Comparison of ENCODE assay signal across 10 cellular contexts in genomic region chr1:27298632-27299384, GRCh38. TPM values are rescaled to one million over a fixed set of nuclear protein-coding genes. Genes with fewer than 3 reads are reported as not detected.
A peak's percentile ranks its signal among the peaks of the same experiment; 100 is the strongest.
DNase-seq lines count a peak whose midpoint lies in the region; ATAC-seq, FAIRE-seq and TF ChIP-seq lines count a peak whose summit lies in the region.
"Had no signal": no experiment of that assay in that cellular context is flagged by ENCODE, and none has a peak within 500 bp of the region (broad histone marks: within the 10 kb centered on the region; RNA-seq: fewer than 3 reads in every experiment).

No MANE protein-coding gene starts in this region.

- H3K36me3 ChIP-seq in GM23338 (ENCODE audit: insufficient read depth) (no peaks in the 10 kb centered on the region), ascending aorta (peaks cover 54 to 66% of the 10 kb centered on the region in 2 donors), keratinocyte (ENCODE audit: control insufficient read depth in 2 of 2, extremely low read depth in 1 of 2, insufficient read depth in 2 of 2, low read length in 2 of 2) (peaks cover 6 to 13% of the 10 kb centered on the region in 2 experiments), MM.1S (replicated peaks; ENCODE audit: insufficient read depth, low read length) (no peaks in the 10 kb centered on the region)

- TF ChIP-seq CTCF in GM23338 (conservative IDR thresholded peaks at IDR 0.05; ENCODE audit: low read depth in 2 of 2) (no peak), ascending aorta (IDR thresholded peaks at IDR 0.05) (no peak), keratinocyte (optimal IDR thresholded peaks at IDR 0.05 in 1 of 3, IDR thresholded peaks at IDR 0.05 in 1 of 3, conservative IDR thresholded peaks at IDR 0.05 in 1 of 3; ENCODE audit: extremely low read depth in 1 of 3, insufficient read depth in 2 of 3, low read length in 3 of 3) (no peak), MM.1S (IDR thresholded peaks at IDR 0.05; ENCODE audit: low read length) (no peak)

- ATAC-seq in GM23338 (no peak), GM21529 (IDR thresholded peaks at IDR 0.05; ENCODE audit: unreplicated experiment) (no peak), HG03135 (IDR thresholded peaks at IDR 0.05; ENCODE audit: unreplicated experiment) (no peak)

- peak overlapping the region; percentile 40 for H3K9ac ChIP-seq in keratinocyte (ENCODE audit: control insufficient read depth, extremely low read depth, insufficient read depth, low read length)
- no peak overlapping the region for H3K9ac ChIP-seq in MM.1S (ENCODE audit: low read length)

- no peaks in the 10 kb centered on the region for H3K9me2 ChIP-seq in GM23338 (ENCODE audit: insufficient read depth)
- H3K9me2 ChIP-seq in MM.1S (replicated peaks; ENCODE audit: insufficient read depth, low read length), result no peaks in the 10 kb centered on the region

- H2AFZ ChIP-seq in GM23338, result no peak overlapping the region
- H2AFZ ChIP-seq in keratinocyte (ENCODE audit: control insufficient read depth, low read length), result peak overlapping the region; percentile 90
- no peak overlapping the region for H2AFZ ChIP-seq in MM.1S (ENCODE audit: low read length)

- intact Hi-C loops in ascending aorta (cut with DNase I), result loop anchor here (5.0 kb wide), 1 partner anchor 363 kb away; no protein-coding TSS in a partner anchor

- no peaks in the 10 kb centered on the region for H3K9me3 Mint-ChIP-seq in GM23338

- no peaks in the 10 kb centered on the region for H3K9me1 ChIP-seq in keratinocyte (ENCODE audit: control insufficient read depth, extremely low read depth, insufficient read depth, low read length)

- H3K4me1 Mint-ChIP-seq in GM23338, result peaks cover 32% of the 10 kb centered on the region

- no peak overlapping the region; the same call in 2 of the 3 replicates for H3K4me3 Mint-ChIP-seq in GM23338

- H3K27ac ChIP-seq in GM23338 (ENCODE audit: low read depth) (0 out of 2 replicates have a peak overlapping the region, but pooled peaks have one; percentile 55), ascending aorta (peak overlapping the region; percentile 67 to 71), keratinocyte (ENCODE audit: control insufficient read depth, insufficient read depth, low read length) (peak overlapping the region; percentile 78), skin epidermis (peak overlapping the region in 18 of 21 experiments; percentile 28 to 92 (median 73)), MM.1S (ENCODE audit: low read length) (no peak overlapping the region)

- peaks cover 4% of the 10 kb centered on the region for H3K27me3 Mint-ChIP-seq in GM23338 (ENCODE audit: insufficient read depth, low read depth, poor library complexity)

- H3K79me2 ChIP-seq in GM23338 (replicated peaks; ENCODE audit: insufficient read depth) (no peaks in the 10 kb centered on the region), keratinocyte (ENCODE audit: control insufficient read depth, insufficient read depth, low read length) (no peaks in the 10 kb centered on the region), MM.1S (ENCODE audit: low read length) (no peaks in the 10 kb centered on the region)

- H3K9me3 ChIP-seq in ascending aorta (no peaks in the 10 kb centered on the region), keratinocyte (ENCODE audit: control insufficient read depth, low read depth, low read length) (no peaks in the 10 kb centered on the region), MM.1S (replicated peaks; ENCODE audit: insufficient read depth, low read length) (no peaks in the 10 kb centered on the region)

- H3K4me1 ChIP-seq in GM23338 (ENCODE audit: insufficient read depth), result peaks cover 15% of the 10 kb centered on the region
- peaks cover 0 to 15% of the 10 kb centered on the region in 2 donors for H3K4me1 ChIP-seq in ascending aorta
- peaks cover 28% of the 10 kb centered on the region for H3K4me1 ChIP-seq in keratinocyte (ENCODE audit: control insufficient read depth, extremely low read depth, insufficient read depth, low read length)
- no peaks in the 10 kb centered on the region for H3K4me1 ChIP-seq in MM.1S (ENCODE audit: low read length)

- FAIRE-seq in keratinocyte (lab: Jason Lieb, UNC), result no peak

- H3K27me3 ChIP-seq in GM23338 (ENCODE audit: insufficient read depth) (no peaks in the 10 kb centered on the region), ascending aorta (no peaks in the 10 kb centered on the region), keratinocyte (ENCODE audit: control insufficient read depth, extremely low read depth, insufficient read depth, low read length) (no peaks in the 10 kb centered on the region), MM.1S (replicated peaks; ENCODE audit: insufficient read depth, low read length) (no peaks in the 10 kb centered on the region)

- H3K4me3 ChIP-seq in GM23338, result 0 out of 2 replicates have a peak overlapping the region, but pooled peaks have one; percentile 17
- H3K4me3 ChIP-seq in ascending aorta, result no peak overlapping the region
- peak overlapping the region in 1 of 3 experiments; percentile 42 for H3K4me3 ChIP-seq in keratinocyte (ENCODE audit: control insufficient read depth in 2 of 3, extremely low read depth in 1 of 3, insufficient read depth in 2 of 3, low read depth in 1 of 3, low read length in 3 of 3)
- no peak overlapping the region for H3K4me3 ChIP-seq in skin epidermis
- H3K4me3 ChIP-seq in MM.1S (ENCODE audit: low read length), result no peak overlapping the region

- dilution Hi-C loops in keratinocyte (cut with MboI; ENCODE audit: extremely low pct_ligation_motif_present, low sequenced_read_pairs), result loop anchor here (25.0 kb wide), 1 partner anchor 262 kb away; no protein-coding TSS in a partner anchor

- DNase-seq in GM23338 (ENCODE audit: low spot score) (no peak), ascending aorta (ENCODE audit: low spot score in 2 of 2) (peak in 1 of 2 donors; percentile 55), keratinocyte (ENCODE audit: low read depth, low spot score) (no peak), MM.1S (no peak), activated T-cell treated with anti-CD3 and anti-CD28 coated beads for 4 hours (no peak)
- DNase-seq: activated gamma-delta T cell treated with Interleukin-2 at 50 U/mL for 16 hours, COR-L47 had no signal

- no peak overlapping the region; the same call in 1 of the 2 replicates for H3K27ac Mint-ChIP-seq in GM23338

- H3K4me2 ChIP-seq in GM23338 (no peak overlapping the region), keratinocyte (ENCODE audit: control insufficient read depth, extremely low read depth, insufficient read depth, low read depth, low read length) (peak overlapping the region; percentile 87), MM.1S (ENCODE audit: low read depth, low read length) (no peak overlapping the region)

- H3K36me3 Mint-ChIP-seq in GM23338 (ENCODE audit: low read depth), result no peaks in the 10 kb centered on the region; the same call in 2 of the 3 replicates

- H3F3A ChIP-seq in GM23338 (replicated peaks; ENCODE audit: low read depth), result no peaks in the 10 kb centered on the region
- no peaks in the 10 kb centered on the region for H3F3A ChIP-seq in MM.1S (ENCODE audit: insufficient read depth, low read length)

- H4K20me1 ChIP-seq in GM23338 (replicated peaks; ENCODE audit: insufficient read depth) (no peaks in the 10 kb centered on the region), keratinocyte (ENCODE audit: control insufficient read depth, extremely low read depth, insufficient read depth, low read length) (no peaks in the 10 kb centered on the region), MM.1S (ENCODE audit: insufficient read depth, low read length) (no peaks in the 10 kb centered on the region)

RNA-seq across cellular contexts. Expression of gene TMEM222, which starts 23.2 kb away (rescaled TPM):
- 22.6 and 27.0 TPM in 2 replicates for total RNA-seq in GM23338 (2014; rRNA removed; shearing (Covaris generic))
- 17.7 and 17.8 TPM in 2 replicates for polyA plus RNA-seq in GM23338 (2016; fragmentation: Nextera tagmentation; extraction: Ambion mirVana)
- 28.6 TPM for total RNA-seq in ascending aorta
- polyA plus RNA-seq in keratinocyte, result 23.7 to 40.4 TPM (median 31.3 TPM) in 3 replicates
- polyA plus RNA-seq in keratinocyte (2011; ENCODE audit: low read depth), result 13.3 TPM
- 26.2 and 37.3 TPM in 2 replicates for polyA plus RNA-seq in keratinocyte (2011; cell fraction: cytosol; rRNA removed)
- 31.0 and 40.8 TPM in 2 replicates for polyA plus RNA-seq in keratinocyte (2011; cell fraction: nucleus; rRNA removed)
- 26.1 and 38.1 TPM in 2 replicates for polyA plus RNA-seq in keratinocyte (2012; ENCODE audit: low replicate concordance)
- polyA minus RNA-seq in keratinocyte, result 37.5 to 70.7 TPM (median 37.8 TPM) in 3 replicates
- 35.7 TPM for polyA minus RNA-seq in keratinocyte (2011; cell fraction: cytosol; rRNA and poly(A)+ RNA removed)
- polyA minus RNA-seq in keratinocyte (2011; cell fraction: nucleus; rRNA and poly(A)+ RNA removed), result 14.2 and 17.1 TPM in 2 replicates

RNA-seq across cellular contexts. Expression of gene SYTL1, which starts 43.0 kb away (rescaled TPM):
- total RNA-seq in GM23338 (2014; rRNA removed; shearing (Covaris generic)), result 4.9 and 5.4 TPM in 2 replicates
- 12.0 and 12.3 TPM in 2 replicates for polyA plus RNA-seq in GM23338 (2016; fragmentation: Nextera tagmentation; extraction: Ambion mirVana)
- 0.21 TPM for total RNA-seq in ascending aorta
- polyA plus RNA-seq in keratinocyte, result 15.5 to 34.0 TPM (median 15.6 TPM) in 3 replicates
- 29.4 TPM for polyA plus RNA-seq in keratinocyte (2011; ENCODE audit: low read depth)
- 5.3 and 15.1 TPM in 2 replicates for polyA plus RNA-seq in keratinocyte (2011; cell fraction: cytosol; rRNA removed)
- 87.0 and 125 TPM in 2 replicates for polyA plus RNA-seq in keratinocyte (2011; cell fraction: nucleus; rRNA removed)
- polyA plus RNA-seq in keratinocyte (2012; ENCODE audit: low replicate concordance), result 16.6 and 45.8 TPM in 2 replicates
- polyA minus RNA-seq in keratinocyte, result 6.7 to 17.0 TPM (median 14.7 TPM) in 3 replicates
- 18.2 TPM for polyA minus RNA-seq in keratinocyte (2011; cell fraction: cytosol; rRNA and poly(A)+ RNA removed)
- 17.2 and 18.4 TPM in 2 replicates for polyA minus RNA-seq in keratinocyte (2011; cell fraction: nucleus; rRNA and poly(A)+ RNA removed)
